ENCODE assay signal across 17 cellular contexts in the genomic region with DNA sequence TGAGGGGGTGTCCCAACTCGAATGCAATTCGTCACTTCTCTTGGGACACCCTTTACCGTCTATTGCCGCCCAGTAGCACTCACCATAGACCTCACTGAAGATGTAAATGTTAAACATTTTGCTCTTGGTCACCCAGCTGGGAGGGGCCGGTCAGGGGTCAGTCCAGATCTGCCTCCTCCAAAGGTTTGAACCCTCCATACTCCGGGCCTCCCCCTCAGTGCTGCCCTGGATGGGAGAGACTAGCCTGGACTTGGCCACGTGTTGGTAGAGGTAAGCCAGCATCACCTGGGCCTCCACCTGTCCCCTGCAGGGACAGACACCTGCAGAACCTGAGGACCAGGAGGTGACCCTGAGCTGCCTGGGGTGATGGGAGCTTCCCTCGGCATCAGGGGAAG. TPM values are rescaled to one million over a fixed set of nuclear protein-coding genes. Genes with fewer than 3 reads are reported as not detected.
DNase-seq lines count a peak whose midpoint lies in the region; ATAC-seq, FAIRE-seq and TF ChIP-seq lines count a peak whose summit lies in the region.
"Had no signal": no experiment of that assay in that cellular context is flagged by ENCODE, and none has a peak within 500 bp of the region (broad histone marks: within the 10 kb centered on the region; RNA-seq: fewer than 3 reads in every experiment).

No MANE protein-coding gene starts in this region.

- H3K9ac ChIP-seq in H1 (replicated peaks in 1 of 4; ENCODE audit: extremely low read depth in 1 of 4, low read depth in 3 of 4, low read length in 3 of 4) (no peak overlapping the region), neural progenitor cell (no peak overlapping the region)

- no peak overlapping the region for H3K14ac ChIP-seq in H1 (ENCODE audit: insufficient read length)

- no peak overlapping the region; the same call in 1 of the 2 replicates for H2BK20ac ChIP-seq in H1 (ENCODE audit: low read length)

- no peaks in the 10 kb centered on the region for H3K79me2 ChIP-seq in H1 (ENCODE audit: control insufficient read depth in 1 of 2, insufficient read depth in 2 of 2, low read length in 2 of 2)
- no peaks in the 10 kb centered on the region for H3K79me2 ChIP-seq in neural progenitor cell (ENCODE audit: low read depth)

- no peak overlapping the region for H3K4me2 ChIP-seq in H1 (ENCODE audit: insufficient read depth in 1 of 2, low read depth in 2 of 2, low read length in 2 of 2)
- H3K4me2 ChIP-seq in neural progenitor cell, result no peak overlapping the region

- H4K91ac ChIP-seq in H1 (replicated peaks; ENCODE audit: insufficient read length, low read length), result peak overlapping the region; percentile 42

- TF ChIP-seq EP300 in H1 (IDR thresholded peaks at IDR 0.05; ENCODE audit: borderline replicate concordance in 1 of 2, low read depth in 2 of 2, low read length in 2 of 2), result no peak

- TF ChIP-seq CTCF in H1 (IDR thresholded peaks at IDR 0.05; ENCODE audit: control extremely low read depth in 1 of 3, insufficient read depth in 1 of 3, low read depth in 1 of 3, low read length in 3 of 3) (no peak), neural progenitor cell (IDR thresholded peaks at IDR 0.05) (no peak)

- H3K23me2 ChIP-seq in H1 (ENCODE audit: low read depth, low read length), result no peaks in the 10 kb centered on the region

- peak; percentile 11 for DNase-seq in Right ventricle myocardium inferior (ENCODE audit: missing footprints)
- no peak for DNase-seq in Right ventricle myocardium superior
- DNase-seq in H1 (ENCODE audit: low read depth in 1 of 2, low spot score in 2 of 2), result no peak
- no peak for DNase-seq in neural progenitor cell (ENCODE audit: low spot score)
- DNase-seq in NOMO-1 treated with DMSO at 0.1 percent for 48 hours (lab: John Stamatoyannopoulos, UW; ENCODE audit: unreplicated experiment), result no peak
- DNase-seq in hippocampal formation (lab: John Stamatoyannopoulos, UW), result no peak
- DNase-seq in activated CD8-positive, alpha-beta memory T cell treated with anti-CD3 and anti-CD28 coated beads, Interleukin-2, amount 10 ng/mL, durations not matched to agents 7 days and 5 days, result no peak
- DNase-seq: HFFc6, Kasumi-1, NCI-H187 treated with DMSO at 0.1 percent for 48 hours, Peyer's patch had no signal

- no peak overlapping the region for H3K23ac ChIP-seq in H1 (ENCODE audit: insufficient read length)

- H3K4me1 ChIP-seq in H1 (replicated peaks in 1 of 4; ENCODE audit: control insufficient read depth in 3 of 4, insufficient read depth in 4 of 4, low read length in 3 of 4) (peaks cover 6 to 29% (median 18%) of the 10 kb centered on the region in 4 experiments), neural progenitor cell (peaks cover 55% of the 10 kb centered on the region)
- H3K4me1 ChIP-seq: Peyer's patch, SJSA1 had no signal

- no peak for FAIRE-seq in H1 (lab: Jason Lieb, UNC)
- FAIRE-seq: A204.1 had no signal

- TF ChIP-seq POLR2A in H1 (IDR thresholded peaks at IDR 0.05; ENCODE audit: control extremely low read depth in 1 of 2, low read depth in 2 of 2, low read length in 2 of 2), result no peak

- H3K4me3 ChIP-seq in H1 (ENCODE audit: extremely low read depth in 1 of 4, insufficient read depth in 2 of 4, low read depth in 3 of 4, low read length in 4 of 4) (no peak overlapping the region), neural progenitor cell (no peak overlapping the region)
- H3K4me3 ChIP-seq: Peyer's patch, SJSA1 had no signal

- CTCF ChIA-PET in H1 (lab: Charles Lee; ENCODE audit: partially characterized antibody), result interaction anchor here (0.7 to 1.8 kb wide), 2 partner anchors 21 to 88 kb away, joined by 3 to 4 read pairs; no protein-coding TSS in a partner anchor
- CTCF ChIA-PET in activated CD8-positive, alpha-beta memory T cell treated with anti-CD3 and anti-CD28 coated beads, Interleukin-2, amount 10 ng/mL, durations not matched to agents 7 days and 5 days (lab: Charles Lee), result no interaction called here

- no peak overlapping the region for H2AFZ ChIP-seq in H1 (ENCODE audit: low read length)
- no peak overlapping the region for H2AFZ ChIP-seq in neural progenitor cell (replicated peaks)

- no peaks in the 10 kb centered on the region for H3K36me3 ChIP-seq in H1 (ENCODE audit: control insufficient read depth in 2 of 4, insufficient read depth in 4 of 4, low read length in 3 of 4)
- no peaks in the 10 kb centered on the region for H3K36me3 ChIP-seq in neural progenitor cell
- H3K36me3 ChIP-seq: Peyer's patch, SJSA1 had no signal

- no peak overlapping the region for H3K27ac Mint-ChIP-seq in neural progenitor cell
- no peak overlapping the region for H3K27ac Mint-ChIP-seq in activated CD8-positive, alpha-beta memory T cell treated with anti-CD3 and anti-CD28 coated beads, Interleukin-2, amount 10 ng/mL, durations not matched to agents 7 days and 5 days
- H3K27ac Mint-ChIP-seq: CD14-positive monocyte, HFFc6 had no signal

- H2BK12ac ChIP-seq in H1 (ENCODE audit: low read depth, low read length), result peak overlapping the region; percentile 84; the same call in 1 of the 2 replicates

- no peaks in the 10 kb centered on the region for H3K9me3 Mint-ChIP-seq in neural progenitor cell
- no peaks in the 10 kb centered on the region for H3K9me3 Mint-ChIP-seq in activated CD8-positive, alpha-beta memory T cell treated with anti-CD3 and anti-CD28 coated beads, Interleukin-2, amount 10 ng/mL, durations not matched to agents 7 days and 5 days (ENCODE audit: low read depth)
- H3K9me3 Mint-ChIP-seq: HFFc6 had no signal

- peaks cover 69% of the 10 kb centered on the region for H3K4me1 Mint-ChIP-seq in neural progenitor cell
- H3K4me1 Mint-ChIP-seq in activated CD8-positive, alpha-beta memory T cell treated with anti-CD3 and anti-CD28 coated beads, Interleukin-2, amount 10 ng/mL, durations not matched to agents 7 days and 5 days, result no peaks in the 10 kb centered on the region
- H3K4me1 Mint-ChIP-seq: CD14-positive monocyte had no signal

- no peak overlapping the region for H3K18ac ChIP-seq in H1 (ENCODE audit: extremely low read depth, low read length)

- intact Hi-C loops in Right ventricle myocardium inferior (cut with DNase I) (no loop called here), Right ventricle myocardium superior (cut with DNase I) (no loop called here)

- H4K8ac ChIP-seq in H1 (ENCODE audit: extremely low read depth, insufficient read depth, low read length), result no peak overlapping the region

- H3K4ac ChIP-seq in H1 (replicated peaks; ENCODE audit: insufficient read length, low read depth, low read length), result peak overlapping the region; percentile 20

- no peaks in the 10 kb centered on the region for H3K79me1 ChIP-seq in H1 (ENCODE audit: low read depth, low read length)

- H3K27ac ChIP-seq in H1 (ENCODE audit: low read depth, low read length) (no peak overlapping the region), neural progenitor cell (no peak overlapping the region)
- H3K27ac ChIP-seq: Peyer's patch, SJSA1 had no signal

- no peak overlapping the region for H3K56ac ChIP-seq in H1 (replicated peaks; ENCODE audit: insufficient read length, low read depth, low read length)

- POLR2A ChIA-PET in H1 (lab: Charles Lee; ENCODE audit: partially characterized antibody), result no interaction called here

- no peaks in the 10 kb centered on the region for H3K36me3 Mint-ChIP-seq in neural progenitor cell
- H3K36me3 Mint-ChIP-seq in activated CD8-positive, alpha-beta memory T cell treated with anti-CD3 and anti-CD28 coated beads, Interleukin-2, amount 10 ng/mL, durations not matched to agents 7 days and 5 days, result no peaks in the 10 kb centered on the region
- H3K36me3 Mint-ChIP-seq: CD14-positive monocyte had no signal

- TF ChIP-seq RAD21 in H1 (IDR thresholded peaks at IDR 0.05 in 1 of 2, conservative IDR thresholded peaks at IDR 0.05 in 1 of 2; ENCODE audit: low read depth in 2 of 2, low read length in 2 of 2), result no peak

- peak overlapping the region; percentile 60 for H3K4me3 Mint-ChIP-seq in neural progenitor cell
- H3K4me3 Mint-ChIP-seq in activated CD8-positive, alpha-beta memory T cell treated with anti-CD3 and anti-CD28 coated beads, Interleukin-2, amount 10 ng/mL, durations not matched to agents 7 days and 5 days, result no peak overlapping the region
- H3K4me3 Mint-ChIP-seq: HFFc6 had no signal

- H3K9me3 ChIP-seq in H1 (ENCODE audit: insufficient read depth in 2 of 2, low read depth in 1 of 2, low read length in 1 of 2) (no peaks in the 10 kb centered on the region), neural progenitor cell (ENCODE audit: low read depth) (no peaks in the 10 kb centered on the region)
- H3K9me3 ChIP-seq: Peyer's patch, SJSA1 had no signal

- peaks cover 0 to 2% of the 10 kb centered on the region in 2 experiments for H4K20me1 ChIP-seq in H1 (replicated peaks in 1 of 2; ENCODE audit: control insufficient read depth in 1 of 2, insufficient read depth in 2 of 2, low read length in 2 of 2)
- peaks cover 32% of the 10 kb centered on the region for H4K20me1 ChIP-seq in neural progenitor cell (ENCODE audit: low read depth)

- H2BK15ac ChIP-seq in H1 (ENCODE audit: low read length), result no peak overlapping the region

- H3K27me3 Mint-ChIP-seq in neural progenitor cell (ENCODE audit: insufficient read depth, low read depth), result peaks cover 43% of the 10 kb centered on the region
- peaks cover 39% of the 10 kb centered on the region for H3K27me3 Mint-ChIP-seq in activated CD8-positive, alpha-beta memory T cell treated with anti-CD3 and anti-CD28 coated beads, Interleukin-2, amount 10 ng/mL, durations not matched to agents 7 days and 5 days

- peaks cover 40% of the 10 kb centered on the region for H3F3A ChIP-seq in neural progenitor cell (ENCODE audit: low read depth)

- 84% methylated on average over 8 of the region's 8 CpGs; no CpG with 5 or more reads in 1 of the 2 experiments for WGBS in H1 (ENCODE audit: extremely low coverage in 1 of 2, insufficient coverage in 1 of 2, insufficient read length in 1 of 2, insufficient replicate concordance in 2 of 2, low coverage in 1 of 2, low lambda C conversion rate in 2 of 2, missing lambda C conversion rate in 1 of 2), 2 experiments

- H2BK5ac ChIP-seq in H1 (ENCODE audit: low read depth, low read length), result 0 out of 2 replicates have a peak overlapping the region, but pooled peaks have one; percentile 15

- H4K5ac ChIP-seq in H1 (ENCODE audit: insufficient read length, low read depth, low read length), result no peak overlapping the region

- H2BK120ac ChIP-seq in H1 (replicated peaks; ENCODE audit: low read depth, low read length), result no peak overlapping the region

- H3K27me3 ChIP-seq in H1 (replicated peaks in 1 of 4; ENCODE audit: control insufficient read depth in 3 of 4, extremely low read depth in 1 of 4, insufficient read depth in 3 of 4, low read length in 3 of 4), result peaks cover 4 to 11% (median 10%) of the 10 kb centered on the region in 4 experiments; a peak in 6 of 7 replicates
- peaks cover 37% of the 10 kb centered on the region for H3K27me3 ChIP-seq in neural progenitor cell
- H3K27me3 ChIP-seq: Peyer's patch had no signal

- H2AK5ac ChIP-seq in H1 (ENCODE audit: low read depth, low read length), result no peak overlapping the region

- no peak for ATAC-seq in Right ventricle myocardium inferior
- ATAC-seq in Right ventricle myocardium superior (ENCODE audit: poor library complexity), result no peak
- no peak for ATAC-seq in activated CD8-positive, alpha-beta memory T cell treated with anti-CD3 and anti-CD28 coated beads, Interleukin-2, amount 10 ng/mL, durations not matched to agents 7 days and 5 days

RNA-seq across cellular contexts. Expression of a gene that starts 5.0 kb away (rescaled TPM):
- total RNA-seq in Right ventricle myocardium inferior (0.16 TPM), Right ventricle myocardium superior (0.40 TPM), neural progenitor cell (ENCODE audit: low replicate concordance) (1.2 and 1.5 TPM in 2 replicates)
- 1.1 and 2.0 TPM in 2 replicates for total RNA-seq in H1 (2021; fragmentation: NEBNext Ultra II Directional; extraction: Animal tissue kit (Norgen Biotek cat#: 25700))
- 0.63 and 1.0 TPM in 2 replicates for polyA plus RNA-seq in H1 (2011; rRNA removed)
- polyA plus RNA-seq in H1 (2011; cell fraction: cytosol; rRNA removed), result 0.96 TPM
- polyA plus RNA-seq in H1 (2011; cell fraction: nucleus; rRNA removed), result 2.8 TPM
- 0.51 to 1.5 TPM (median 1.1 TPM) in 4 replicates for polyA plus RNA-seq in H1 (2012, experiment 1 of 2)
- polyA plus RNA-seq in H1 (2012, experiment 2 of 2), result 0.24 TPM
- polyA plus RNA-seq in H1 (2013, experiment 1 of 2), result 1.2 TPM
- 0.90 TPM for polyA plus RNA-seq in H1 (2013, experiment 2 of 2)
- polyA minus RNA-seq in H1 (2011; rRNA and poly(A)+ RNA removed), result 0.88 and 0.95 TPM in 2 replicates
- polyA minus RNA-seq in H1 (2011; cell fraction: cytosol; rRNA and poly(A)+ RNA removed), result 1.3 TPM
- polyA minus RNA-seq in H1 (2011; cell fraction: nucleus; rRNA and poly(A)+ RNA removed), result 1.00 TPM
- total RNA-seq in activated CD8-positive, alpha-beta memory T cell treated with anti-CD3 and anti-CD28 coated beads, Interleukin-2, amount 10 ng/mL, durations not matched to agents 7 days and 5 days, result not detected
- total RNA-seq: HFFc6, MCF 10A, NCI-H460, SJSA1 had no signal
- polyA plus RNA-seq: CD14-positive monocyte had no signal

RNA-seq across cellular contexts. Expression of a gene that starts 51.9 kb away (rescaled TPM):
- not detected for total RNA-seq in Right ventricle myocardium inferior
- total RNA-seq in Right ventricle myocardium superior, result not detected
- not detected in 2 replicates for total RNA-seq in H1 (2021; fragmentation: NEBNext Ultra II Directional; extraction: Animal tissue kit (Norgen Biotek cat#: 25700))
- not detected in 2 replicates for polyA plus RNA-seq in H1 (2011; rRNA removed)
- not detected for polyA plus RNA-seq in H1 (2011; cell fraction: cytosol; rRNA removed)
- polyA plus RNA-seq in H1 (2011; cell fraction: nucleus; rRNA removed), result not detected
- polyA plus RNA-seq in H1 (2012, experiment 1 of 2), result 0.11 TPM in 1 of 4 replicates, not detected in the others
- not detected for polyA plus RNA-seq in H1 (2012, experiment 2 of 2)
- polyA plus RNA-seq in H1 (2013, experiment 1 of 2), result not detected
- not detected for polyA plus RNA-seq in H1 (2013, experiment 2 of 2)
- not detected in 2 replicates for polyA minus RNA-seq in H1 (2011; rRNA and poly(A)+ RNA removed)
- polyA minus RNA-seq in H1 (2011; cell fraction: cytosol; rRNA and poly(A)+ RNA removed), result not detected
- not detected for polyA minus RNA-seq in H1 (2011; cell fraction: nucleus; rRNA and poly(A)+ RNA removed)
- not detected in 2 replicates for total RNA-seq in neural progenitor cell (ENCODE audit: low replicate concordance)
- total RNA-seq in activated CD8-positive, alpha-beta memory T cell treated with anti-CD3 and anti-CD28 coated beads, Interleukin-2, amount 10 ng/mL, durations not matched to agents 7 days and 5 days, result not detected
- total RNA-seq: H4, HFFc6, MCF 10A, NCI-H460, Peyer's patch, SJSA1 had no signal
- polyA plus RNA-seq: CD14-positive monocyte had no signal
